27 cellular contexts compared by ENCODE assay signal in the genomic region with DNA sequence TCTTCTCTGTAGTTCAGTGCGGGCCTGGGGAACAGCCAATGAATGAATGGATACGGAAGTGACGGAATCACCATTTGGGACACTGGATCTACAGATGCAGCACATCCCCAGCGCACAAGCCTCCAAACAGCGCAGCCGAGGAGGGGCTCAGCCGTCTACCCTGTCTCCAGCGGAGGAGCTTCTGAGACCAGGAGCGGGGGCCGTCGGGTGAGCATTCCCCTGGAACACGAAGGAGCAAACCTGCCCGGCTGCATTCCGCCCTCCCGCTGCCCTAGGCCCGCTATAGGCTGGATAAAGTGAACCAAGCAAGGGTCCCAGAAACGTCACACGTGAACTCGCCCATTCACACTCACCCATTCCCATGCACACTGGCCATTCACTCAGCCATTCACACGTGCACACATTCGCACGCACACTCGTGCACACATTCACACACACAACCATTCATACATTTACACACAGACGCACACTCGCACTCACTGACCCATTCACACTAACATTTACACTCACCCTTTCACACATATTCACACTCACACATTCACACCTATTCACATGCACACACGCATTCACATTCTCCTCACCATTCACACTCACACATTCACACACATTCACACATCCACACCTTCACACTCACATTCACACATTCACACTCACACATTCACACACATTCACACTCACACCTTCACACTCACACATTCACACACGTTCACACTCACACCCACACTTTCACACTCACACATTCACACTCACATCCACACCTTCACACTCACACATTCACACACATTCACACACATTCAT.
DNase-seq lines count a peak whose midpoint lies in the region; ATAC-seq and TF ChIP-seq lines count a peak whose summit lies in the region.
"Had no signal": no experiment of that assay in that cellular context is flagged by ENCODE, and none has a peak within 500 bp of the region (broad histone marks: within the 10 kb centered on the region; RNA-seq: fewer than 3 reads in every experiment).

No MANE protein-coding gene starts in this region.

- no peak overlapping the region for H3K18ac ChIP-seq in mesendoderm (ENCODE audit: low read length)

- H2AK5ac ChIP-seq in mesendoderm (ENCODE audit: low read length) = no peak overlapping the region

- WGBS in mesendoderm (ENCODE audit: extremely low coverage, insufficient coverage, low lambda C conversion rate) = 100% methylated on average over 4 of the region's 27 CpGs

- CTCF ChIA-PET in Caco-2 (lab: Charles Lee) = no interaction called here

- no peak overlapping the region for H2BK15ac ChIP-seq in mesendoderm (replicated peaks; ENCODE audit: low read depth)

- intact Hi-C loops in Caco-2 (cut with micrococcal nuclease; ENCODE audit: unreplicated experiment) = loop anchor here (2.0 kb wide), 1 partner anchor 47 kb away; no protein-coding TSS in a partner anchor
- intact Hi-C loops in colonic mucosa (cut with DNase I) = no loop called here

- no peak overlapping the region for H3K56ac ChIP-seq in mesendoderm (ENCODE audit: low read length)

- H3K9me3 ChIP-seq in Caco-2 = no peaks in the 10 kb centered on the region
- H3K9me3 ChIP-seq in colonic mucosa = no peaks in the 10 kb centered on the region
- H3K9me3 ChIP-seq: esophagus squamous epithelium, gastroesophageal sphincter had no signal

- H3K36me3 ChIP-seq in Caco-2 (ENCODE audit: control insufficient read depth, insufficient read depth, low read length) = no peaks in the 10 kb centered on the region
- H3K36me3 ChIP-seq in H7 (replicated peaks; ENCODE audit: control insufficient read depth, insufficient read depth, low read length) = no peaks in the 10 kb centered on the region
- H3K36me3 ChIP-seq in mesendoderm (ENCODE audit: control insufficient read depth, insufficient read depth, low read length) = no peaks in the 10 kb centered on the region
- H3K36me3 ChIP-seq in colonic mucosa = no peaks in the 10 kb centered on the region

- peak; percentile 68 to 75 for DNase-seq in Caco-2
- DNase-seq in H7 = peak; percentile 62
- DNase-seq in ecto neural progenitor cell (ENCODE audit: low spot score) = peak; percentile 46
- DNase-seq in mesendoderm = peak; percentile 49
- DNase-seq in NCI-H2029 treated with DMSO at 0.1 percent for 48 hours (lab: John Stamatoyannopoulos, UW) = no peak
- DNase-seq in hippocampal formation (lab: John Stamatoyannopoulos, UW) = no peak
- DNase-seq in colonic mucosa = no peak
- DNase-seq: activated CD4-positive, alpha-beta T cell treated with anti-CD3 and anti-CD28 coated beads for 4 hours; activated naive CD8-positive, alpha-beta T cell treated with anti-CD3 and anti-CD28 coated beads, Interleukin-2, amount 10 ng/mL, durations not matched to agents 7 days and 5 days; DMS 273 treated with DMSO at 0.1 percent for 48 hours; effector memory CD8-positive, alpha-beta T cell; esophagus squamous epithelium; GF-D8; HFFc6; left colon; NCI-H1092; NCI-H2029; NCI-H446; OCI-M1; SIG-M5; substantia nigra; T-helper 1 cell had no signal

- no peaks in the 10 kb centered on the region for H3K27me3 Mint-ChIP-seq in Caco-2 (ENCODE audit: insufficient read depth, unreplicated experiment)
- H3K27me3 Mint-ChIP-seq: effector memory CD8-positive, alpha-beta T cell had no signal

- TF ChIP-seq CTCF in Caco-2 (IDR thresholded peaks at IDR 0.05; ENCODE audit: insufficient read depth in 1 of 2, low read depth in 1 of 2, low read length in 1 of 2, severe bottlenecking in 1 of 2, unreplicated experiment in 1 of 2) (no peak), colonic mucosa (IDR thresholded peaks at IDR 0.05) (no peak)

- no peak overlapping the region for H3K27ac Mint-ChIP-seq in Caco-2 (ENCODE audit: unreplicated experiment)
- H3K27ac Mint-ChIP-seq: activated naive CD8-positive, alpha-beta T cell treated with anti-CD3 and anti-CD28 coated beads, Interleukin-2, amount 10 ng/mL, durations not matched to agents 7 days and 5 days; activated T-helper 2 cell treated with anti-CD3 and anti-CD28 coated beads, Interferon-gamma antibody, Interleukin-2, Interleukin-4, amounts not matched to agents 10 μg/mL and 5 μg/mL and 100 μg/mL, durations not matched to agents 14 hours and 24 hours and 36 hours; effector memory CD8-positive, alpha-beta T cell; HFFc6 had no signal

- no peak overlapping the region for H4K8ac ChIP-seq in mesendoderm (ENCODE audit: low read depth, low read length)

- no peak overlapping the region for H3K4me3 Mint-ChIP-seq in Caco-2 (ENCODE audit: unreplicated experiment)
- H3K4me3 Mint-ChIP-seq: activated naive CD8-positive, alpha-beta T cell treated with anti-CD3 and anti-CD28 coated beads, Interleukin-2, amount 10 ng/mL, durations not matched to agents 7 days and 5 days; effector memory CD8-positive, alpha-beta T cell; HFFc6; nephron had no signal

- H3K27ac ChIP-seq in mesendoderm (ENCODE audit: low read depth, low read length) (no peak overlapping the region), colonic mucosa (no peak overlapping the region)
- H3K27ac ChIP-seq: C4-2B, esophagus squamous epithelium, gastroesophageal sphincter had no signal

- no peak overlapping the region for H3K9ac ChIP-seq in mesendoderm (ENCODE audit: low read length)
- H3K9ac ChIP-seq in colonic mucosa (ENCODE audit: low read depth in 2 of 2, low read length in 2 of 2) = no peak overlapping the region

- BruUV-seq in Caco-2 (replicated peaks; lab: Mats Ljungman, UMichigan) = no TSS peak

- POLR2A ChIA-PET in Caco-2 (lab: Charles Lee) = no interaction called here

- no peaks in the 10 kb centered on the region for H3K27me3 ChIP-seq in Caco-2 (replicated peaks; ENCODE audit: control insufficient read depth, insufficient read depth, low read length)
- H3K27me3 ChIP-seq in H7 (ENCODE audit: control insufficient read depth, insufficient read depth, low read length) = no peaks in the 10 kb centered on the region
- H3K27me3 ChIP-seq in mesendoderm (ENCODE audit: insufficient read depth, low read length, poor library complexity) = no peaks in the 10 kb centered on the region
- H3K27me3 ChIP-seq in colonic mucosa = no peaks in the 10 kb centered on the region
- H3K27me3 ChIP-seq: esophagus squamous epithelium, gastroesophageal sphincter had no signal

- no peak for ATAC-seq in GM19455 (IDR thresholded peaks at IDR 0.05; ENCODE audit: unreplicated experiment)
- ATAC-seq: effector memory CD8-positive, alpha-beta T cell; gastroesophageal sphincter; left colon had no signal

- peaks cover 10% of the 10 kb centered on the region for H3K4me1 ChIP-seq in Caco-2
- H3K4me1 ChIP-seq in mesendoderm (ENCODE audit: control insufficient read depth, low read depth, low read length) = no peaks in the 10 kb centered on the region
- H3K4me1 ChIP-seq in colonic mucosa = no peaks in the 10 kb centered on the region

- no peak overlapping the region for H2BK5ac ChIP-seq in mesendoderm (ENCODE audit: low read length)

- no peaks in the 10 kb centered on the region for H3K9me3 Mint-ChIP-seq in Caco-2 (ENCODE audit: unreplicated experiment)
- H3K9me3 Mint-ChIP-seq: activated naive CD8-positive, alpha-beta T cell treated with anti-CD3 and anti-CD28 coated beads, Interleukin-2, amount 10 ng/mL, durations not matched to agents 7 days and 5 days; activated T-helper 2 cell treated with anti-CD3 and anti-CD28 coated beads, Interferon-gamma antibody, Interleukin-2, Interleukin-4, amounts not matched to agents 10 μg/mL and 5 μg/mL and 100 μg/mL, durations not matched to agents 14 hours and 24 hours and 36 hours; HFFc6; nephron had no signal

- peaks cover 25% of the 10 kb centered on the region for H3K36me3 Mint-ChIP-seq in Caco-2 (ENCODE audit: insufficient read depth, unreplicated experiment)

- H3K4ac ChIP-seq in mesendoderm (ENCODE audit: low read depth, low read length) = no peak overlapping the region

- H3K79me1 ChIP-seq in mesendoderm (ENCODE audit: low read length) = no peaks in the 10 kb centered on the region

- H3K4me3 ChIP-seq in Caco-2 (ENCODE audit: low read depth, low read length) (no peak overlapping the region), H7 (ENCODE audit: insufficient read depth, low read depth, low read length) (no peak overlapping the region), mesendoderm (ENCODE audit: low read length) (no peak overlapping the region), colonic mucosa (no peak overlapping the region)
- H3K4me3 ChIP-seq: esophagus squamous epithelium, gastroesophageal sphincter had no signal

- H3K23ac ChIP-seq in mesendoderm (ENCODE audit: low read length) = no peak overlapping the region

- H3K79me2 ChIP-seq in mesendoderm (ENCODE audit: control insufficient read depth, insufficient read depth, low read length) = no peaks in the 10 kb centered on the region

- H4K5ac ChIP-seq in mesendoderm (ENCODE audit: low read length) = no peak overlapping the region

- H3K4me2 ChIP-seq in mesendoderm (ENCODE audit: low read length) = no peak overlapping the region

- peaks cover 7% of the 10 kb centered on the region for H3K4me1 Mint-ChIP-seq in Caco-2 (ENCODE audit: low read depth, unreplicated experiment)

- no peak overlapping the region for H2BK120ac ChIP-seq in mesendoderm (ENCODE audit: low read depth, low read length)

Comparison
In these comparisons a context has a peak if more than half of its experiments do, and no peak if none do; other contexts are left out.
1. DNase-seq: peak in Caco-2 (2 of 2), H7 (single experiment), ecto neural progenitor cell (single experiment) and mesendoderm (single experiment); none in NCI-H2029 treated with DMSO at 0.1 percent for 48 hours (single experiment), hippocampal formation (0 of 2) and colonic mucosa (single experiment).